In the genomic region with DNA sequence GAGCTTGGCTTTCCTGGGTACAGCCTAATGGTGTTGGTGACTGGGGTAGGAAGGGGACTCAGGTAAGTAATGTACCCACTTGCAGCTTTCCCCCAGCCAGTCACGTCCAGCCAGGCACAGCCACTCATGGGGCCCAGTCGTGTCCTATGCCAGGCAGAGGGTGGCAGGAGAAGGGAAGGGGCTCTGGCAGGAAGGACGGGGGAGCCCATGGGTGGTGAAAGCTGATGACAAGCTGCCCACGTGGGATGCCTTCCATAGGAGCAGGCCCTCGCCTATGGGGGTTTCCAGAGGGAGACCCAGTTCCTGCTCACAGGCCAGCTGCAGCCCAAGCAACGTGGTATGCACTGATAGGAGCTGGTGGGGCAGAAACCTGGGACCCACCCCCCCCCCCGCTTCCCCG, we compare ENCODE assay signal across 1 cellular context.
TF ChIP-seq lines count a peak whose summit lies in the region.

No MANE protein-coding gene starts in this region.

TF ChIP-seq in GM12878, 131 proteins besides CTCF, POLR2A, EP300 and RAD21:
- no peak for TF ChIP-seq SIX5 (IDR thresholded peaks at IDR 0.05; ENCODE audit: low read depth, low read length, severe bottlenecking)
- TF ChIP-seq EGR1 (IDR thresholded peaks at IDR 0.05; ENCODE audit: borderline replicate concordance in 1 of 2, low read depth in 2 of 2, low read length in 2 of 2): no peak
- no peak for TF ChIP-seq RUNX3 (IDR thresholded peaks at IDR 0.05; ENCODE audit: low read length)
- TF ChIP-seq KAT2A (conservative IDR thresholded peaks at IDR 0.05; ENCODE audit: control insufficient read depth, low read depth, low read length): no peak
